ENCODE assay signal across 26 cellular contexts in genomic region chr13:79682164-79682563, GRCh38.
"Had no signal": no experiment of that assay in that cellular context is flagged by ENCODE, and none has a peak within 500 bp of the region (broad histone marks: within the 10 kb centered on the region; RNA-seq: fewer than 3 reads in every experiment).

No MANE protein-coding gene starts in this region.

- H3K36me3 Mint-ChIP-seq: natural killer cell; stimulated activated effector memory CD8-positive, alpha-beta T cell treated with anti-CD3 and anti-CD28 coated beads, Interleukin-12 subunit alpha, Interleukin-12 subunit beta, amount 100 ng/mL, for 72 hours; stimulated activated naive B cell treated with anti-CD40 and anti-IgM and Interleukin-4, amounts not matched to agents 10 μg/mL and 1 μg/mL and 100 μg/mL, for 72 hours; type B pancreatic cell had no signal

- FAIRE-seq: pancreas, small intestine had no signal

- H3K4me3 Mint-ChIP-seq: naive thymus-derived CD4-positive, alpha-beta T cell; natural killer cell; nephron; stimulated activated effector memory CD8-positive, alpha-beta T cell treated with anti-CD3 and anti-CD28 coated beads, Interleukin-12 subunit alpha, Interleukin-12 subunit beta, amount 100 ng/mL, for 72 hours; stimulated activated naive B cell treated with anti-CD40 and anti-IgM and Interleukin-4, amounts not matched to agents 10 μg/mL and 1 μg/mL and 100 μg/mL, for 72 hours; stimulated activated naive CD8-positive, alpha-beta T cell treated with anti-CD3 and anti-CD28 coated beads, Interleukin-15, Interleukin-2, amounts not matched to agents 100 ng/mL and 50 ng/mL, for 24 hours; type B pancreatic cell had no signal

- H3K27me3 Mint-ChIP-seq: type B pancreatic cell had no signal

- H3K4me1 Mint-ChIP-seq: naive thymus-derived CD4-positive, alpha-beta T cell; natural killer cell; stimulated activated effector memory CD8-positive, alpha-beta T cell treated with anti-CD3 and anti-CD28 coated beads, Interleukin-12 subunit alpha, Interleukin-12 subunit beta, amount 100 ng/mL, for 72 hours; stimulated activated naive B cell treated with anti-CD40 and anti-IgM and Interleukin-4, amounts not matched to agents 10 μg/mL and 1 μg/mL and 100 μg/mL, for 72 hours had no signal

- H3K36me3 ChIP-seq: neutrophil, pancreas, prostate gland, right lobe of liver, sigmoid colon, stomach, thoracic aorta, thyroid gland, upper lobe of right lung, uterus had no signal

- H3K4me3 ChIP-seq: pancreas, prostate gland, right lobe of liver, sigmoid colon, stomach, thoracic aorta, thyroid gland, tibial nerve, upper lobe of right lung, uterus had no signal

- H3K27me3 ChIP-seq: neutrophil, pancreas, right lobe of liver, sigmoid colon, stomach, thyroid gland, tibial nerve, upper lobe of right lung, uterus had no signal

- H3K27ac Mint-ChIP-seq: naive thymus-derived CD4-positive, alpha-beta T cell; natural killer cell; stimulated activated effector memory CD8-positive, alpha-beta T cell treated with anti-CD3 and anti-CD28 coated beads, Interleukin-12 subunit alpha, Interleukin-12 subunit beta, amount 100 ng/mL, for 72 hours; stimulated activated naive B cell treated with anti-CD40 and anti-IgM and Interleukin-4, amounts not matched to agents 10 μg/mL and 1 μg/mL and 100 μg/mL, for 72 hours; stimulated activated naive CD8-positive, alpha-beta T cell treated with anti-CD3 and anti-CD28 coated beads, Interleukin-15, Interleukin-2, amounts not matched to agents 100 ng/mL and 50 ng/mL, for 24 hours; type B pancreatic cell had no signal

- H3K27ac ChIP-seq: neutrophil, pancreas, prostate gland, right lobe of liver, sigmoid colon, stomach, thoracic aorta, thyroid gland, tibial nerve, upper lobe of right lung, uterus had no signal

- H3K9me3 Mint-ChIP-seq: natural killer cell had no signal

- DNase-seq: naive thymus-derived CD4-positive, alpha-beta T cell; natural killer cell; nucleus accumbens; pancreas; retina; right lobe of liver; sigmoid colon; small intestine; stimulated activated CD4-positive, alpha-beta T cell treated with anti-CD3 and anti-CD28 coated beads, Interleukin-15, amount 100 ng/mL, for 24 hours; stimulated activated CD4-positive, alpha-beta T cell treated with anti-CD3 and anti-CD28 coated beads, Interleukin-2, amount 100 ng/mL, for 24 hours; stimulated activated CD4-positive, alpha-beta T cell treated with anti-CD3 and anti-CD28 coated beads, Interleukin-2, amount 100 ng/mL, for 48 hours; stimulated activated CD4-positive, alpha-beta T cell treated with anti-CD3 and anti-CD28 coated beads, Interleukin-4, amount 100 ng/mL, for 24 hours; stimulated activated naive B cell treated with anti-CD40 and anti-IgM and Interleukin-4, amounts not matched to agents 10 μg/mL and 1 μg/mL and 100 μg/mL, for 72 hours; stimulated activated naive CD4-positive, alpha-beta T cell treated with Interleukin-2 at 50 U/mL for 16 hours; stomach; thyroid gland; upper lobe of right lung; uterus had no signal

- H3K9me3 ChIP-seq: neutrophil, pancreas, prostate gland, right lobe of liver, sigmoid colon, stomach, thoracic aorta, thyroid gland, upper lobe of right lung, uterus had no signal

- H3K4me1 ChIP-seq: prostate gland, right lobe of liver, sigmoid colon, stomach, thyroid gland, tibial nerve, upper lobe of right lung, uterus had no signal

- ATAC-seq: naive thymus-derived CD4-positive, alpha-beta T cell; natural killer cell; pancreas; right lobe of liver; stimulated activated effector memory CD8-positive, alpha-beta T cell treated with anti-CD3 and anti-CD28 coated beads, Interleukin-12 subunit alpha, Interleukin-12 subunit beta, amount 100 ng/mL, for 72 hours; stimulated activated naive B cell treated with anti-CD40 and anti-IgM and Interleukin-4, amounts not matched to agents 10 μg/mL and 1 μg/mL and 100 μg/mL, for 72 hours; upper lobe of right lung had no signal
